11 cellular contexts compared by ENCODE assay signal in the genomic region with DNA sequence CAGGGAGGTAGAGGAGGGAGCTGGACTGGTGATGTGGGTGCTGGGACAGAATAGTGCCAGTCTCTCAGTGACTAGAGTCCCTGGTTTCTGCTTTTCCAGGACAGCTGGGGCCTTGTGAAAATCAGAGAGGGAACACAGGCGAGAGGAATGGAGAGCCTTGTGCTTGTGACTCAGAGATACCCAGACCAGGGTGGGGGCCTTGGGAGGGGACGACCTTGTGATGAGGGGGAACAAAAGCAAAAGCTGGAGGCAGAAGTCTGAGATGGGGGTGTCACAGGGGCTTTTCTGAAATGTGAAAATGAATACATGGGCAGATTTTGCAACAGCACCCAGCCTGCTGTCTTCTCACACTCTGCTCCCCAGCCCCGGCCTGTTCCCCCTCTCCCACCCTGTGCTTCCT. TPM values are rescaled to one million over a fixed set of nuclear protein-coding genes. Genes with fewer than 3 reads are reported as not detected.
A peak's percentile ranks its signal among the peaks of the same experiment; 100 is the strongest.
DNase-seq lines count a peak whose midpoint lies in the region; ATAC-seq and TF ChIP-seq lines count a peak whose summit lies in the region.
"Had no signal": no experiment of that assay in that cellular context is flagged by ENCODE, and none has a peak within 500 bp of the region (broad histone marks: within the 10 kb centered on the region; RNA-seq: fewer than 3 reads in every experiment).

No MANE protein-coding gene starts in this region.

- H3K9me3 Mint-ChIP-seq in activated CD4-positive, alpha-beta T cell treated with anti-CD3 and anti-CD28 coated beads, Interleukin-2, amount 10 ng/mL, durations not matched to agents 7 days and 5 days = no peaks in the 10 kb centered on the region
- no peaks in the 10 kb centered on the region for H3K9me3 Mint-ChIP-seq in neural progenitor cell

- H4K20me1 ChIP-seq in neural progenitor cell (ENCODE audit: low read depth) = no peaks in the 10 kb centered on the region

- no peaks in the 10 kb centered on the region for H3K27me3 Mint-ChIP-seq in activated CD4-positive, alpha-beta T cell treated with anti-CD3 and anti-CD28 coated beads, Interleukin-2, amount 10 ng/mL, durations not matched to agents 7 days and 5 days
- peaks cover 2% of the 10 kb centered on the region for H3K27me3 Mint-ChIP-seq in neural progenitor cell (ENCODE audit: insufficient read depth, low read depth)

- peaks cover 24% of the 10 kb centered on the region for H3K4me1 Mint-ChIP-seq in activated CD4-positive, alpha-beta T cell treated with anti-CD3 and anti-CD28 coated beads, Interleukin-2, amount 10 ng/mL, durations not matched to agents 7 days and 5 days
- peaks cover 20% of the 10 kb centered on the region for H3K4me1 Mint-ChIP-seq in neural progenitor cell

- TF ChIP-seq EP300 in upper lobe of left lung (IDR thresholded peaks at IDR 0.05) = no peak

- H3K36me3 ChIP-seq in neural progenitor cell = no peaks in the 10 kb centered on the region
- no peaks in the 10 kb centered on the region for H3K36me3 ChIP-seq in upper lobe of left lung

- POLR2A ChIA-PET in activated CD4-positive, alpha-beta T cell treated with anti-CD3 and anti-CD28 coated beads, Interleukin-2, amount 10 ng/mL, durations not matched to agents 7 days and 5 days (lab: Charles Lee) = no interaction called here

- TF ChIP-seq POLR2A in upper lobe of left lung (IDR thresholded peaks at IDR 0.05) = peak in 1 of 4 donors; percentile 64

- H3K9ac ChIP-seq in neural progenitor cell = no peak overlapping the region

- 37 to 45% methylated on average over 3 of the region's 3 CpGs for WGBS in upper lobe of left lung, 2 donors

- CTCF ChIA-PET in activated CD4-positive, alpha-beta T cell treated with anti-CD3 and anti-CD28 coated beads, Interleukin-2, amount 10 ng/mL, durations not matched to agents 7 days and 5 days (lab: Charles Lee) = interaction anchor here (1.2 to 1.4 kb wide), 2 partner anchors 9 to 10 kb away, joined by 4 to 6 read pairs; no protein-coding TSS in a partner anchor

- H3K79me2 ChIP-seq in neural progenitor cell (ENCODE audit: low read depth) = peaks cover 9% of the 10 kb centered on the region

- no peak overlapping the region for H3K4me3 Mint-ChIP-seq in activated CD4-positive, alpha-beta T cell treated with anti-CD3 and anti-CD28 coated beads, Interleukin-2, amount 10 ng/mL, durations not matched to agents 7 days and 5 days
- H3K4me3 Mint-ChIP-seq in neural progenitor cell = no peak overlapping the region

- DNase-seq in activated CD4-positive, alpha-beta T cell treated with anti-CD3 and anti-CD28 coated beads, Interleukin-2, amount 10 ng/mL, durations not matched to agents 7 days and 5 days = no peak
- DNase-seq in activated CD4-positive, alpha-beta T cell treated with anti-CD3 and anti-CD28 coated beads, Interleukin-2, amount 50 U/mL, for 1 hour = no peak
- peak; percentile 50 for DNase-seq in fibroblast of pulmonary artery (ENCODE audit: low read depth)
- DNase-seq in neural progenitor cell (ENCODE audit: low spot score) = no peak
- DNase-seq in upper lobe of left lung = peak in 1 of 2 donors; percentile 59
- DNase-seq in NCI-H128 (lab: John Stamatoyannopoulos, UW; ENCODE audit: unreplicated experiment) = no peak
- no peak for DNase-seq in stimulated activated naive CD4-positive, alpha-beta T cell treated with Interleukin-2 at 50 U/mL for 16 hours (lab: John Stamatoyannopoulos, UW)
- DNase-seq: 8988T; activated CD8-positive, alpha-beta memory T cell treated with anti-CD3 and anti-CD28 coated beads, Interleukin-2, amount 50 U/mL, for 48 hours had no signal

- no peaks in the 10 kb centered on the region for H3K36me3 Mint-ChIP-seq in activated CD4-positive, alpha-beta T cell treated with anti-CD3 and anti-CD28 coated beads, Interleukin-2, amount 10 ng/mL, durations not matched to agents 7 days and 5 days (ENCODE audit: low read depth)
- peaks cover 3% of the 10 kb centered on the region for H3K36me3 Mint-ChIP-seq in neural progenitor cell

- TF ChIP-seq CTCF in fibroblast of pulmonary artery (IDR thresholded peaks at IDR 0.05; ENCODE audit: low read length, missing control alignments) = no peak
- no peak for TF ChIP-seq CTCF in neural progenitor cell (IDR thresholded peaks at IDR 0.05)
- no peak for TF ChIP-seq CTCF in upper lobe of left lung (IDR thresholded peaks at IDR 0.05)

- H3K27ac ChIP-seq in neural progenitor cell = no peak overlapping the region
- H3K27ac ChIP-seq in upper lobe of left lung = peak overlapping the region; percentile 72 to 83 (median 78)
- H3K27ac ChIP-seq: SJSA1 had no signal

- H3K9me3 ChIP-seq in neural progenitor cell (ENCODE audit: low read depth) (no peaks in the 10 kb centered on the region), upper lobe of left lung (no peaks in the 10 kb centered on the region)
- H3K9me3 ChIP-seq: SJSA1 had no signal

- H3K4me3 ChIP-seq in fibroblast of pulmonary artery (replicated peaks; ENCODE audit: low read depth, low read length) (no peak overlapping the region), neural progenitor cell (no peak overlapping the region), upper lobe of left lung (no peak overlapping the region)
- H3K4me3 ChIP-seq: SJSA1 had no signal

- no peak overlapping the region for H2AFZ ChIP-seq in neural progenitor cell (replicated peaks)

- H3K4me1 ChIP-seq in neural progenitor cell (peaks cover 31% of the 10 kb centered on the region), upper lobe of left lung (peaks cover 47 to 62% (median 49%) of the 10 kb centered on the region in 4 donors)

- H3K4me2 ChIP-seq in neural progenitor cell = no peak overlapping the region

- peaks cover 25% of the 10 kb centered on the region for H3F3A ChIP-seq in neural progenitor cell (ENCODE audit: low read depth)

- ATAC-seq in upper lobe of left lung (ENCODE audit: low FRiP score in 2 of 2) = peak in 1 of 2 donors; percentile 55
- no peak for ATAC-seq in GM18511 (IDR thresholded peaks at IDR 0.05; ENCODE audit: unreplicated experiment)

- peak overlapping the region; percentile 74 for H3K27ac Mint-ChIP-seq in activated CD4-positive, alpha-beta T cell treated with anti-CD3 and anti-CD28 coated beads, Interleukin-2, amount 10 ng/mL, durations not matched to agents 7 days and 5 days
- peak overlapping the region; percentile 24 for H3K27ac Mint-ChIP-seq in neural progenitor cell

- no peaks in the 10 kb centered on the region for H3K27me3 ChIP-seq in neural progenitor cell
- H3K27me3 ChIP-seq in upper lobe of left lung = no peaks in the 10 kb centered on the region
- H3K27me3 ChIP-seq: SJSA1 had no signal

RNA-seq across cellular contexts. Expression of a gene that starts 3.4 kb away (rescaled TPM):
- 10 to 100 TPM in 1 of 2 experiments, 1 to 10 TPM in 1; 8.4 to 10.0 TPM for total RNA-seq in activated CD4-positive, alpha-beta T cell treated with anti-CD3 and anti-CD28 coated beads, Interleukin-2, amount 10 ng/mL, durations not matched to agents 7 days and 5 days
- total RNA-seq in neural progenitor cell (ENCODE audit: low replicate concordance) = 7.5 and 10.7 TPM in 2 replicates
- 100 to 1,000 TPM in 2 of 6 donors, 10 to 100 TPM in 4; 37.3 to 367 (median 49.2) TPM for total RNA-seq in upper lobe of left lung

RNA-seq across cellular contexts. Expression of a gene that starts 5.8 kb away (rescaled TPM):
- total RNA-seq in activated CD4-positive, alpha-beta T cell treated with anti-CD3 and anti-CD28 coated beads, Interleukin-2, amount 10 ng/mL, durations not matched to agents 7 days and 5 days = 10 to 100 TPM; 28.0 to 31.7 TPM
- 23.9 and 24.3 TPM in 2 replicates for total RNA-seq in neural progenitor cell (ENCODE audit: low replicate concordance)
- total RNA-seq in upper lobe of left lung = 10 to 100 TPM; 37.0 to 78.6 (median 46.5) TPM

RNA-seq across cellular contexts. Expression of a gene that starts 15.6 kb away (rescaled TPM):
- 10 to 100 TPM; 93.3 to 95.1 TPM for total RNA-seq in activated CD4-positive, alpha-beta T cell treated with anti-CD3 and anti-CD28 coated beads, Interleukin-2, amount 10 ng/mL, durations not matched to agents 7 days and 5 days
- 16.1 and 25.9 TPM in 2 replicates for total RNA-seq in neural progenitor cell (ENCODE audit: low replicate concordance)
- total RNA-seq in upper lobe of left lung = 100 to 1,000 TPM in 1 of 6 donors, 10 to 100 TPM in 5; 39.6 to 129 (median 47.9) TPM

RNA-seq across cellular contexts. Expression of a gene that starts 39.6 kb away (rescaled TPM):
- total RNA-seq in activated CD4-positive, alpha-beta T cell treated with anti-CD3 and anti-CD28 coated beads, Interleukin-2, amount 10 ng/mL, durations not matched to agents 7 days and 5 days = 100 to 1,000 TPM; 156 to 166 TPM
- total RNA-seq in neural progenitor cell (ENCODE audit: low replicate concordance) = 61.4 and 76.9 TPM in 2 replicates
- 100 to 1,000 TPM in 1 of 6 donors, 10 to 100 TPM in 5; 18.2 to 107 (median 47.1) TPM for total RNA-seq in upper lobe of left lung
